ENCODE assay signal across 1 cellular context in genomic region chr6:39980839-39981580, GRCh38.
TF ChIP-seq lines count a peak whose summit lies in the region.

No MANE protein-coding gene starts in this region.

TF ChIP-seq in liver, 16 proteins besides CTCF, POLR2A, EP300 and RAD21 (continued from another document):
- TF ChIP-seq FOXA1 (IDR thresholded peaks at IDR 0.05) (no peak), RXRA (IDR thresholded peaks at IDR 0.05) (peak in 1 of 2 donors; percentile 18)
